Comparison of ENCODE assay signal across 17 cellular contexts in genomic region chr2:55107428-55107827, GRCh38. TPM values are rescaled to one million over a fixed set of nuclear protein-coding genes. Genes with fewer than 3 reads are reported as not detected.
DNase-seq lines count a peak whose midpoint lies in the region; ATAC-seq and TF ChIP-seq lines count a peak whose summit lies in the region.
"Had no signal": no experiment of that assay in that cellular context is flagged by ENCODE, and none has a peak within 500 bp of the region (broad histone marks: within the 10 kb centered on the region; RNA-seq: fewer than 3 reads in every experiment).

No MANE protein-coding gene starts in this region.

- no peak for TF ChIP-seq EP300 in sigmoid colon (IDR thresholded peaks at IDR 0.05)

- H3K4me1 ChIP-seq in SJSA1 (replicated peaks) (peaks cover 59% of the 10 kb centered on the region), sigmoid colon (peaks cover 0 to 77% (median 57%) of the 10 kb centered on the region in 4 donors), colonic mucosa (peaks cover 5% of the 10 kb centered on the region)

- H3K36me3 ChIP-seq in SJSA1 (no peaks in the 10 kb centered on the region), sigmoid colon (no peaks in the 10 kb centered on the region), colonic mucosa (no peaks in the 10 kb centered on the region)

- no peak overlapping the region for H3K4me3 ChIP-seq in SJSA1
- no peak overlapping the region for H3K4me3 ChIP-seq in sigmoid colon
- H3K4me3 ChIP-seq in colonic mucosa: no peak overlapping the region
- H3K4me3 ChIP-seq: psoas muscle had no signal

- peak; percentile 54 for DNase-seq in EL
- DNase-seq in SJSA1 (ENCODE audit: low read depth in 1 of 2, low spot score in 2 of 2): peak; percentile 57 to 58
- peak; percentile 41 for DNase-seq in fibroblast of gingiva (ENCODE audit: low read depth)
- no peak for DNase-seq in sigmoid colon
- DNase-seq in colonic mucosa: no peak
- DNase-seq in NOMO-1 treated with DMSO at 0.1 percent for 48 hours (lab: John Stamatoyannopoulos, UW; ENCODE audit: unreplicated experiment): no peak
- DNase-seq: activated CD8-positive, alpha-beta T cell treated with anti-CD3 and anti-CD28 coated beads for 36 hours; activated effector memory CD4-positive, alpha-beta T cell treated with anti-CD3 and anti-CD28 coated beads, Interleukin-2, amount 50 U/mL, for 16 hours; CD4-positive, CD25-positive, alpha-beta regulatory T cell; GDM1; H9; midbrain; psoas muscle; stimulated activated CD4-positive, alpha-beta T cell treated with anti-CD3 and anti-CD28 coated beads, Interleukin-4, amount 100 ng/mL, for 24 hours had no signal

- ATAC-seq in HG03097 (IDR thresholded peaks at IDR 0.05; ENCODE audit: low FRiP score, unreplicated experiment) (no peak), HG03457 (IDR thresholded peaks at IDR 0.05; ENCODE audit: unreplicated experiment) (no peak)
- ATAC-seq: activated CD8-positive, alpha-beta T cell treated with anti-CD3 and anti-CD28 coated beads for 36 hours; psoas muscle; stimulated activated memory B cell treated with anti-CD40 and anti-IgM and Interleukin-4, amounts not matched to agents 10 μg/mL and 1 μg/mL and 100 μg/mL, for 72 hours had no signal

- TF ChIP-seq CTCF in sigmoid colon (IDR thresholded peaks at IDR 0.05) (no peak), colonic mucosa (IDR thresholded peaks at IDR 0.05) (no peak)

- H3K9ac ChIP-seq in colonic mucosa (ENCODE audit: low read depth in 2 of 2, low read length in 2 of 2): no peak overlapping the region

- intact Hi-C loops in sigmoid colon (cut with DNase I): no loop called here
- intact Hi-C loops in colonic mucosa (cut with DNase I): no loop called here

- H3K9me3 ChIP-seq in SJSA1 (replicated peaks) (no peaks in the 10 kb centered on the region), sigmoid colon (no peaks in the 10 kb centered on the region), colonic mucosa (no peaks in the 10 kb centered on the region)
- H3K9me3 ChIP-seq: psoas muscle had no signal

- H3K27me3 ChIP-seq in SJSA1 (replicated peaks) (no peaks in the 10 kb centered on the region), sigmoid colon (no peaks in the 10 kb centered on the region), colonic mucosa (no peaks in the 10 kb centered on the region)

- peak overlapping the region; percentile 23 for H3K27ac ChIP-seq in SJSA1
- H3K27ac ChIP-seq in sigmoid colon: peak overlapping the region; percentile 66 to 89 (median 88)
- no peak overlapping the region for H3K27ac ChIP-seq in colonic mucosa
- H3K27ac ChIP-seq: psoas muscle had no signal

- TF ChIP-seq POLR2A in sigmoid colon (IDR thresholded peaks at IDR 0.05): no peak

RNA-seq across cellular contexts. Expression of gene RTN4, which starts 57.2 kb away (rescaled TPM):
- total RNA-seq in SJSA1 (2014; rRNA removed; shearing (Covaris generic)): 209 and 307 TPM in 2 replicates
- total RNA-seq in sigmoid colon (100 to 1,000 TPM; 152 to 264 (median 199) TPM), colonic mucosa (100 to 1,000 TPM; 199 to 280 TPM)
- 100 to 1,000 TPM in 1 of 3 donors, 10 to 100 TPM in 2; 54.1 to 153 (median 62.0) TPM for polyA plus RNA-seq in sigmoid colon

Comparison
In these comparisons a context has a peak if more than half of its experiments do, and no peak if none do; other contexts are left out.
1. DNase-seq: peak in EL (single experiment), SJSA1 (2 of 2) and fibroblast of gingiva (single experiment); none in sigmoid colon (single experiment), colonic mucosa (single experiment) and NOMO-1 treated with DMSO at 0.1 percent for 48 hours (single experiment).